8 cellular contexts compared by ENCODE assay signal in the genomic region with DNA sequence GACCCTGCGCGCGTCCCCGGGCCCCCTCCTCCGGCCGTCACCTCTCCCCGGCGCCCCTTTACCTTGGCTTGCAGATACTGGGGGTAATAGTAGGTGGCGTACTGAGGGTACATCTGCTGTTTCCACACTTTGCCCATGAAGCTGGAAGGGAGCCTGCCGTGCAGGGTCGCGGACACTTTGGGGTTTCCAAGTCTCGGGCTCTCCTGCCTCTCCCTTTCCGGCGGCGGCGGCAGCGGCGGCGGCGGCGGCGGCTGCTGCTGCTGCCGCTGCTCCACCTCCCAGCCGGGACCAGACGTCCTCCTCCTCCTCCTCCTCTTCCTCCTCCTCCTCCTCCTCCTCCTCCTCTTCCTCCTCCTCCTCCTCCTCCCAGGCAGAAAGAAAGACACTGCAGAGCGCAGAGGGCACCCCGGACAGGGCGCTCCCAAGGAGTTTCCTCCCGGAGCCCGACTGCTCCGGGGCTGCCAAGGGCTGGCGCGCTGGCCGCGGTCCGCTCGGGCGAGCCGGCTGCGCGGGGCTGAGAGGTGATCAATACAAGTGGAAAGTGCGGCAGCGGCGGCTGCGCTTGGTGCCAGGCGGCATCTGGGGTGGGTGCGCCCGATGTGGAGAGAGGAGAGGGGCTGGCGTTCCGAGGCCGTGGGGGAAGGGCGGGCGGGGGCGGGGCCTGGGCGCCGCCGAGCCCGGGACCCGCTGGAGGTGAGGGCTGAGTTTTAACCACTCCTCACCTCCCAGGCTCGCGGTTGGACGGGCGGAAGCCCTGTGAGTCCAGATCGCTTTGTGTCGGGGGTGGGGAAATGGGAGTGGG. TPM values are rescaled to one million over a fixed set of nuclear protein-coding genes. Genes with fewer than 3 reads are reported as not detected.
DNase-seq lines count a peak whose midpoint lies in the region; ATAC-seq and TF ChIP-seq lines count a peak whose summit lies in the region.

Gene RBMS1 (minus strand): TSS at position 581 of the 802 bp plus-strand sequence. CDS start 444 bp downstream, at position 137.

- DNase-seq in D341Med (ENCODE audit: low spot score): peak; percentile 69
- peak; percentile 32 for DNase-seq in HPDE6-E6E7 (ENCODE audit: extremely low spot score)
- DNase-seq in activated naive CD8-positive, alpha-beta T cell treated with anti-CD3 and anti-CD28 coated beads for 36 hours: peak; percentile 66
- DNase-seq in Right ventricle myocardium inferior (ENCODE audit: missing footprints): peak; percentile 90
- DNase-seq in trophoblast cell: peak; percentile 27 to 64
- peak; percentile 83 for DNase-seq in upper lobe of right lung

- peak within 1 kb of the TSS; percentile 85 for H3K4me3 Mint-ChIP-seq in activated naive CD8-positive, alpha-beta T cell treated with anti-CD3 and anti-CD28 coated beads for 36 hours

- H3K9me3 ChIP-seq in trophoblast cell (ENCODE audit: insufficient read depth, low read depth, low read length) (no peaks in the 10 kb centered on the region), upper lobe of right lung (no peaks in the 10 kb centered on the region)

- H3K27me3 ChIP-seq in trophoblast cell (ENCODE audit: insufficient read depth, low read length) (no peaks in the 10 kb centered on the region), upper lobe of right lung (no peaks in the 10 kb centered on the region)

- no peaks in the 10 kb centered on the region for H3K36me3 Mint-ChIP-seq in activated naive CD8-positive, alpha-beta T cell treated with anti-CD3 and anti-CD28 coated beads for 36 hours

- H4K91ac ChIP-seq in trophoblast cell (ENCODE audit: low read depth, low read length): peak within 1 kb of the TSS; percentile 99

- intact Hi-C loops in Right ventricle myocardium inferior (cut with DNase I) (loop anchor here (5.0 kb wide), 5 partner anchors 61 to 424 kb away; no protein-coding TSS in a partner anchor), upper lobe of right lung (cut with DNase I) (no loop called here)

- H3K27ac ChIP-seq in trophoblast cell (ENCODE audit: low read depth, low read length) (peak within 1 kb of the TSS; percentile 99), upper lobe of right lung (peak within 1 kb of the TSS; percentile 96)

- peak within 1 kb of the TSS; percentile 99 for H2BK120ac ChIP-seq in trophoblast cell (ENCODE audit: insufficient read depth, low read length, poor library complexity)

- peak within 1 kb of the TSS; percentile 100 for H3K18ac ChIP-seq in trophoblast cell (ENCODE audit: low read length)

- H3K9ac ChIP-seq in trophoblast cell (ENCODE audit: low read length): peak within 1 kb of the TSS; percentile 99

- no CpG with 5 or more reads among the region's 66 CpGs for WGBS in trophoblast cell (ENCODE audit: extremely low coverage, insufficient coverage, insufficient read length)

- H3K4me1 ChIP-seq in trophoblast cell (ENCODE audit: control insufficient read depth in 1 of 2, insufficient read depth in 2 of 2, low read length in 2 of 2) (peaks cover 0 to 3% of the 10 kb centered on the region in 2 experiments), upper lobe of right lung (peaks cover 9% of the 10 kb centered on the region)

- H4K12ac ChIP-seq in trophoblast cell (ENCODE audit: low read depth, low read length): peak within 1 kb of the TSS; percentile 98

- TF ChIP-seq CTCF in upper lobe of right lung (IDR thresholded peaks at IDR 0.05): no peak

- H3K9me3 Mint-ChIP-seq in activated naive CD8-positive, alpha-beta T cell treated with anti-CD3 and anti-CD28 coated beads for 36 hours: no peaks in the 10 kb centered on the region

- no peaks in the 10 kb centered on the region for H3K36me3 ChIP-seq in trophoblast cell (ENCODE audit: control insufficient read depth in 1 of 2, insufficient read depth in 2 of 2, low read length in 2 of 2)
- H3K36me3 ChIP-seq in upper lobe of right lung: no peaks in the 10 kb centered on the region

- peak within 1 kb of the TSS; percentile 92 for H2AK5ac ChIP-seq in trophoblast cell (ENCODE audit: low read length)

- H3K4me2 ChIP-seq in trophoblast cell (ENCODE audit: low read length): peak within 1 kb of the TSS; percentile 66

- H3K4ac ChIP-seq in trophoblast cell (ENCODE audit: low read depth, low read length): peak within 1 kb of the TSS; percentile 100

- ATAC-seq in SK-N-SH treated with all-trans-retinoic acid at 6 μM for 48 hours (peak; percentile 56), Right ventricle myocardium inferior (peak; percentile 79), upper lobe of right lung (peak; percentile 80), GM18870 (IDR thresholded peaks at IDR 0.05; ENCODE audit: unreplicated experiment) (no peak)

- peak within 1 kb of the TSS; percentile 87 for H3K27ac Mint-ChIP-seq in activated naive CD8-positive, alpha-beta T cell treated with anti-CD3 and anti-CD28 coated beads for 36 hours

- H3K14ac ChIP-seq in trophoblast cell (ENCODE audit: low read length): peak within 1 kb of the TSS; percentile 100

- peaks cover 25% of the 10 kb centered on the region for H3K79me1 ChIP-seq in trophoblast cell (ENCODE audit: low read length)

- peaks cover 47% of the 10 kb centered on the region for H3K4me1 Mint-ChIP-seq in activated naive CD8-positive, alpha-beta T cell treated with anti-CD3 and anti-CD28 coated beads for 36 hours

- no peaks in the 10 kb centered on the region for H3K27me3 Mint-ChIP-seq in activated naive CD8-positive, alpha-beta T cell treated with anti-CD3 and anti-CD28 coated beads for 36 hours

- H2BK5ac ChIP-seq in trophoblast cell (ENCODE audit: low read depth, low read length, poor library complexity): peak within 1 kb of the TSS; percentile 99

- H2AFZ ChIP-seq in trophoblast cell (ENCODE audit: insufficient read depth, low read length, poor library complexity): peak within 1 kb of the TSS; percentile 86

- peak within 1 kb of the TSS; percentile 90 for H3K23ac ChIP-seq in trophoblast cell (ENCODE audit: low read length)

- peak within 1 kb of the TSS; percentile 54 for H2BK12ac ChIP-seq in trophoblast cell (ENCODE audit: low read length)

- peaks cover 21% of the 10 kb centered on the region for H3K79me2 ChIP-seq in trophoblast cell (ENCODE audit: control insufficient read depth, insufficient read depth, low read length, poor library complexity)

- H3K4me3 ChIP-seq in trophoblast cell (ENCODE audit: low read depth, low read length) (peak within 1 kb of the TSS; percentile 99), upper lobe of right lung (peak within 1 kb of the TSS; percentile 82)

- H4K8ac ChIP-seq in trophoblast cell (ENCODE audit: low read depth, low read length): peak within 1 kb of the TSS; percentile 97

TF ChIP-seq in SK-N-SH treated with all-trans-retinoic acid at 6 μM for 48 hours, 23 proteins besides CTCF, POLR2A, EP300 and RAD21:
- TF ChIP-seq PATZ1 (CRISPR knock-in tag; IDR thresholded peaks at IDR 0.05; ENCODE audit: borderline replicate concordance) (no peak), ZNF565 (CRISPR knock-in tag; conservative IDR thresholded peaks at IDR 0.05; ENCODE audit: low read depth) (no peak), ISL1 (CRISPR knock-in tag; IDR thresholded peaks at IDR 0.05) (no peak)

RNA-seq across cellular contexts. Expression of gene RBMS1, which starts in this region (rescaled TPM):
- 10 to 100 TPM; 39.3 to 39.9 TPM for total RNA-seq in activated naive CD8-positive, alpha-beta T cell treated with anti-CD3 and anti-CD28 coated beads for 36 hours
- 58.2 TPM for total RNA-seq in Right ventricle myocardium inferior
- polyA plus RNA-seq in trophoblast cell (2013): 232 and 237 TPM in 2 replicates
- total RNA-seq in upper lobe of right lung: 102 TPM

Comparison
In these comparisons a context has a peak if more than half of its experiments do, and no peak if none do; other contexts are left out.
1. DNase-seq: peak in every context shown above with its lines; median percentile 90 in Right ventricle myocardium inferior; 83 in upper lobe of right lung; 69 in D341Med; 66 in activated naive CD8-positive, alpha-beta T cell treated with anti-CD3 and anti-CD28 coated beads for 36 hours; 46 in trophoblast cell; 32 in HPDE6-E6E7.